Comparison of ENCODE assay signal across 25 cellular contexts in genomic region chr4:93947318-93947717, GRCh38.
"Had no signal": no experiment of that assay in that cellular context is flagged by ENCODE, and none has a peak within 500 bp of the region (broad histone marks: within the 10 kb centered on the region; RNA-seq: fewer than 3 reads in every experiment).

No MANE protein-coding gene starts in this region.

- H3K36me3 ChIP-seq: colonic mucosa, esophagus muscularis mucosa, gastroesophageal sphincter, heart left ventricle, pancreas, right lobe of liver, suprapubic skin, transverse colon, upper lobe of right lung, uterus had no signal

- H3K9me3 Mint-ChIP-seq: endodermal cell had no signal

- H3K27me3 ChIP-seq: colonic mucosa, esophagus muscularis mucosa, foreskin keratinocyte, gastroesophageal sphincter, heart left ventricle, hepatocyte, pancreas, right lobe of liver, suprapubic skin, transverse colon, upper lobe of right lung, uterus had no signal

- H3K27ac ChIP-seq: colonic mucosa, esophagus muscularis mucosa, foreskin keratinocyte, gastroesophageal sphincter, heart left ventricle, hepatocyte, pancreas, right lobe of liver, suprapubic skin, transverse colon, upper lobe of right lung, uterus had no signal

- H3K36me3 Mint-ChIP-seq: memory B cell; naive thymus-derived CD4-positive, alpha-beta T cell; stimulated activated naive B cell treated with anti-CD40 and anti-IgM and Interleukin-4, amounts not matched to agents 10 μg/mL and 1 μg/mL and 100 μg/mL, for 72 hours had no signal

- H3K4me1 Mint-ChIP-seq: memory B cell; naive thymus-derived CD4-positive, alpha-beta T cell; nephron; stimulated activated naive B cell treated with anti-CD40 and anti-IgM and Interleukin-4, amounts not matched to agents 10 μg/mL and 1 μg/mL and 100 μg/mL, for 72 hours; stimulated activated naive CD8-positive, alpha-beta T cell treated with anti-CD3 and anti-CD28 coated beads, Interleukin-15, amount 100 ng/mL, for 72 hours had no signal

- H3K4me3 Mint-ChIP-seq: dendritic cell treated with granulocyte-macrophage colony-stimulating factor and Interleukin-4, amounts not matched to agents 40 ng/mL and 50 ng/mL, for 4 days; endodermal cell; memory B cell; naive thymus-derived CD4-positive, alpha-beta T cell; nephron; stimulated activated naive B cell treated with anti-CD40 and anti-IgM and Interleukin-4, amounts not matched to agents 10 μg/mL and 1 μg/mL and 100 μg/mL, for 72 hours; stimulated activated naive CD8-positive, alpha-beta T cell treated with anti-CD3 and anti-CD28 coated beads, Interleukin-15, amount 100 ng/mL, for 72 hours had no signal

- H2AFZ ChIP-seq: hepatocyte had no signal

- H3K4me1 ChIP-seq: colonic mucosa, esophagus muscularis mucosa, foreskin keratinocyte, gastroesophageal sphincter, heart left ventricle, pancreas, right lobe of liver, suprapubic skin, transverse colon, upper lobe of right lung, uterus had no signal

- H3K9me3 ChIP-seq: colonic mucosa, esophagus muscularis mucosa, gastroesophageal sphincter, pancreas, right lobe of liver, suprapubic skin, transverse colon, upper lobe of right lung, uterus had no signal

- H3K4me3 ChIP-seq: colonic mucosa, esophagus muscularis mucosa, gastroesophageal sphincter, heart left ventricle, hepatocyte, lung, pancreas, right lobe of liver, suprapubic skin, transverse colon, upper lobe of right lung, uterus had no signal

- H3K27ac Mint-ChIP-seq: dendritic cell treated with granulocyte-macrophage colony-stimulating factor and Interleukin-4, amounts not matched to agents 40 ng/mL and 50 ng/mL, for 4 days; endodermal cell; memory B cell; naive thymus-derived CD4-positive, alpha-beta T cell; nephron; stimulated activated naive B cell treated with anti-CD40 and anti-IgM and Interleukin-4, amounts not matched to agents 10 μg/mL and 1 μg/mL and 100 μg/mL, for 72 hours; stimulated activated naive CD8-positive, alpha-beta T cell treated with anti-CD3 and anti-CD28 coated beads, Interleukin-15, amount 100 ng/mL, for 72 hours had no signal

- H3K79me2 ChIP-seq: hepatocyte had no signal

- H3K27me3 Mint-ChIP-seq: dendritic cell treated with granulocyte-macrophage colony-stimulating factor and Interleukin-4, amounts not matched to agents 40 ng/mL and 50 ng/mL, for 4 days; memory B cell; naive thymus-derived CD4-positive, alpha-beta T cell; stimulated activated naive B cell treated with anti-CD40 and anti-IgM and Interleukin-4, amounts not matched to agents 10 μg/mL and 1 μg/mL and 100 μg/mL, for 72 hours; stimulated activated naive CD8-positive, alpha-beta T cell treated with anti-CD3 and anti-CD28 coated beads, Interleukin-15, amount 100 ng/mL, for 72 hours had no signal

- H3K4me2 ChIP-seq: hepatocyte had no signal

- DNase-seq: colonic mucosa; effector CD8-positive, alpha-beta T cell; endodermal cell; foreskin keratinocyte; heart left ventricle; midbrain; naive thymus-derived CD4-positive, alpha-beta T cell; pancreas; right lobe of liver; small intestine; stimulated activated CD4-positive, alpha-beta T cell treated with anti-CD3 and anti-CD28 coated beads, Interleukin-15, amount 100 ng/mL, for 24 hours; stimulated activated CD4-positive, alpha-beta T cell treated with anti-CD3 and anti-CD28 coated beads, Interleukin-2, amount 100 ng/mL, for 48 hours; stimulated activated naive B cell treated with anti-CD40 and anti-IgM and Interleukin-4, amounts not matched to agents 10 μg/mL and 1 μg/mL and 100 μg/mL, for 72 hours; stimulated activated naive CD8-positive, alpha-beta T cell treated with anti-CD3 and anti-CD28 coated beads, Interleukin-15, amount 100 ng/mL, for 72 hours; transverse colon; upper lobe of right lung; uterus had no signal
